ENCODE assay signal across 18 cellular contexts in the genomic region with DNA sequence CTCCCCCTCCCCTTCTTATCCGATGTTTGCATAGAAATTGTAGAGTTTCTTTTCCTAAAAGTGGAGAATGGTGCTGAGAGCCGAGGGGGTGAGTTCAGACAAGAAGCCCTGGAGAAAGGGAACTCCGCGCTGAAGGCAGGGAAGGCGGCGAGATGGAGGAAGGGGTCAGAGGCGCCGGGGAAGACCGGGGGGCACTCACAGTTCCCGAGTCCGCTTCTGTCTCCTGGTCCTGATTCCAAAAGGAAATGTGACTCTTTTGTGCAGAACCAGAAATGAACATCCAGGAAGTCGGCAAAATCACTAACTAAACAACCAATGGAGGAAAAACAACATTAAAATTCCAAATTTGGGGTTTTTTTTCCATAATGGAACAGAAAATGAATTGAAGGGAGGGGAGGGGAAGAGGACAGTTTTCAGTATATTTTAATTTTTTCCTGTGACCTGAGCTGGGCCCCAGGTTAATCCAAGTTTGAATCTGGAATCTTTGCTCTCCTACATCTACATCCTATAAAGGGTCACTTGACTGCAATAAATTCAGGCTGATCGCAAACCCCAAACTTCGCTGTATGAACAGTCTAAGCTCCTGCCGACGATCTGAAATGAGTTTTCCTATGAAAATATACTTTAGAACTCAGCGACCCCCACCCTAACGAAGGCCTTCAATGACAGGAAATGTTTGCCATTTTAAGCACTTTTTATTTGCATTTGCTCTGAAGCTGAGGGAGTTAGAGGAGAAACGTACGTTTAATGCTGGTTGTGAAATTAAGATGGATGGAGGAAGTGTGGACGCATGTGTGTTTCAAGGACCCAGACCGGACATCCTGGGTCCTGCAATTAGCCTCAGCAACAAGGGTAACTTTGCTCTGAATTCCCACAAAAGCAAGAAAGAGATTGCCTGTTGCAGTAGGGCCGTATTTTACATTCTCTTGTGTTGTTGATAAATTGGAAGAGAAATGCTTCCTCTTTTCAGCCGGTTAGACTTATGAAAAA.
A peak's percentile ranks its signal among the peaks of the same experiment; 100 is the strongest.
DNase-seq lines count a peak whose midpoint lies in the region; ATAC-seq, FAIRE-seq and TF ChIP-seq lines count a peak whose summit lies in the region.
"Had no signal": no experiment of that assay in that cellular context is flagged by ENCODE, and none has a peak within 500 bp of the region (broad histone marks: within the 10 kb centered on the region; RNA-seq: fewer than 3 reads in every experiment).

No MANE protein-coding gene starts in this region.

- H3K4me1 Mint-ChIP-seq in astrocyte (ENCODE audit: low read depth, unreplicated experiment), result peaks cover 8% of the 10 kb centered on the region
- peaks cover 8% of the 10 kb centered on the region for H3K4me1 Mint-ChIP-seq in memory B cell
- H3K4me1 Mint-ChIP-seq in type B pancreatic cell (ENCODE audit: unreplicated experiment), result peaks cover 55% of the 10 kb centered on the region

- H3K27me3 Mint-ChIP-seq in astrocyte (ENCODE audit: low read depth, unreplicated experiment), result peaks cover 22% of the 10 kb centered on the region
- H3K27me3 Mint-ChIP-seq in memory B cell, result peaks cover 10% of the 10 kb centered on the region
- H3K27me3 Mint-ChIP-seq in type B pancreatic cell, result peaks cover 40% of the 10 kb centered on the region

- H3K9me3 Mint-ChIP-seq in astrocyte (ENCODE audit: unreplicated experiment) (no peaks in the 10 kb centered on the region), memory B cell (no peaks in the 10 kb centered on the region), type B pancreatic cell (no peaks in the 10 kb centered on the region)
- H3K9me3 Mint-ChIP-seq: activated CD8-positive, alpha-beta T cell treated with anti-CD3 and anti-CD28 coated beads for 36 hours; activated T-helper 17 cell treated with anti-CD3 and anti-CD28 coated beads, Interleukin-2, amount 50 U/mL, for 72 hours; CD4-positive, alpha-beta T cell; HFFc6 had no signal

- no peaks in the 10 kb centered on the region for H3K79me2 ChIP-seq in astrocyte (ENCODE audit: insufficient read depth, low read length)

- no peaks in the 10 kb centered on the region for H4K20me1 ChIP-seq in astrocyte (ENCODE audit: insufficient read depth, low read length)

- no peaks in the 10 kb centered on the region for H3K36me3 ChIP-seq in astrocyte (ENCODE audit: insufficient read depth, low read length)

- H2AFZ ChIP-seq in astrocyte (ENCODE audit: low read depth, low read length), result peak overlapping the region; percentile 54

- peaks cover 13% of the 10 kb centered on the region for H3K4me1 ChIP-seq in astrocyte (ENCODE audit: insufficient read depth, low read length)
- H3K4me1 ChIP-seq: testis had no signal

- DNase-seq in MV-4-11 (lab: John Stamatoyannopoulos, UW), result peak; percentile 60
- no peak for DNase-seq in astrocyte (ENCODE audit: low read depth)
- no peak for DNase-seq in memory B cell (ENCODE audit: low spot score in 2 of 2)
- DNase-seq in type B pancreatic cell (ENCODE audit: extremely low spot score, unreplicated experiment), result peak; percentile 13
- DNase-seq in stimulated activated naive CD4-positive, alpha-beta T cell (lab: John Stamatoyannopoulos, UW), result no peak
- DNase-seq in stimulated activated CD4-positive, alpha-beta T cell treated with anti-CD3 and anti-CD28 coated beads, Interleukin-1b, Interleukin-23, amount 100 ng/mL, for 48 hours, result no peak
- no peak for DNase-seq in GOT3 (lab: John Stamatoyannopoulos, UW)
- DNase-seq: activated CD8-positive, alpha-beta T cell treated with anti-CD3 and anti-CD28 coated beads for 36 hours; CD4-positive, alpha-beta T cell; effector CD8-positive, alpha-beta T cell; HFFc6; midbrain; NCI-H2171; SK-N-SH; stimulated activated CD4-positive, alpha-beta T cell treated with anti-CD3 and anti-CD28 coated beads, Interleukin-15, amount 100 ng/mL, for 24 hours; testis had no signal

- FAIRE-seq in astrocyte (lab: Jason Lieb, UNC), result no peak

- H3K9ac ChIP-seq in astrocyte (ENCODE audit: low read length), result peak overlapping the region; percentile 72
- H3K9ac ChIP-seq: SK-N-SH had no signal

- ATAC-seq in memory B cell (ENCODE audit: low read depth), result peak; percentile 14
- ATAC-seq: activated CD8-positive, alpha-beta T cell treated with anti-CD3 and anti-CD28 coated beads for 36 hours; activated T-helper 17 cell treated with anti-CD3 and anti-CD28 coated beads, Interleukin-2, amount 50 U/mL, for 72 hours had no signal

- no peaks in the 10 kb centered on the region for H3K27me3 ChIP-seq in astrocyte (ENCODE audit: insufficient read depth, low read length)
- H3K27me3 ChIP-seq: testis had no signal

- H3K27ac Mint-ChIP-seq in astrocyte (ENCODE audit: unreplicated experiment) (no peak overlapping the region), memory B cell (peak overlapping the region; percentile 76), type B pancreatic cell (peak overlapping the region; percentile 49)
- H3K27ac Mint-ChIP-seq: activated CD8-positive, alpha-beta T cell treated with anti-CD3 and anti-CD28 coated beads for 36 hours; activated T-helper 17 cell treated with anti-CD3 and anti-CD28 coated beads, Interleukin-2, amount 50 U/mL, for 72 hours; CD4-positive, alpha-beta T cell; HFFc6; progenitor cell of endocrine pancreas had no signal

- no peaks in the 10 kb centered on the region for H3K9me3 ChIP-seq in astrocyte (ENCODE audit: insufficient read depth, low read depth, low read length)
- H3K9me3 ChIP-seq: SK-N-SH, testis had no signal

- H3K36me3 Mint-ChIP-seq in astrocyte (ENCODE audit: low read depth, unreplicated experiment), result no peaks in the 10 kb centered on the region
- H3K36me3 Mint-ChIP-seq in memory B cell, result no peaks in the 10 kb centered on the region
- no peaks in the 10 kb centered on the region for H3K36me3 Mint-ChIP-seq in type B pancreatic cell

- H3K4me3 Mint-ChIP-seq in astrocyte (ENCODE audit: unreplicated experiment) (no peak overlapping the region), memory B cell (peak overlapping the region; percentile 64), type B pancreatic cell (peak overlapping the region; percentile 76)
- H3K4me3 Mint-ChIP-seq: activated CD8-positive, alpha-beta T cell treated with anti-CD3 and anti-CD28 coated beads for 36 hours; activated T-helper 17 cell treated with anti-CD3 and anti-CD28 coated beads, Interleukin-2, amount 50 U/mL, for 72 hours; CD4-positive, alpha-beta T cell; HFFc6 had no signal

- no peak for TF ChIP-seq CTCF in astrocyte (IDR thresholded peaks at IDR 0.05; ENCODE audit: insufficient read depth, low read depth, low read length)
- no peak for TF ChIP-seq CTCF in type B pancreatic cell (conservative IDR thresholded peaks at IDR 0.05)

- H3K4me3 ChIP-seq in astrocyte (ENCODE audit: insufficient read depth, low read depth, low read length), result peak overlapping the region; percentile 29
- H3K4me3 ChIP-seq: testis had no signal

- H3K27ac ChIP-seq in astrocyte (ENCODE audit: low read depth, low read length), result peak overlapping the region; percentile 58
- H3K27ac ChIP-seq: testis had no signal

- H3K4me2 ChIP-seq in astrocyte (ENCODE audit: low read length), result peak overlapping the region; percentile 74
- H3K4me2 ChIP-seq: SK-N-SH had no signal

Comparison
In these comparisons a context has a peak if more than half of its experiments do, and no peak if none do; other contexts are left out.
1. DNase-seq: peak in MV-4-11 (single experiment) and type B pancreatic cell (single experiment); none in astrocyte (single experiment), memory B cell (0 of 2), stimulated activated naive CD4-positive, alpha-beta T cell (0 of 6), stimulated activated CD4-positive, alpha-beta T cell treated with anti-CD3 and anti-CD28 coated beads, Interleukin-1b, Interleukin-23, amount 100 ng/mL, for 48 hours (single experiment) and GOT3 (single experiment).